1 cellular context compared by ENCODE assay signal in genomic region chr15:62119224-62119925, GRCh38.
TF ChIP-seq lines count a peak whose summit lies in the region.

No MANE protein-coding gene starts in this region.

TF ChIP-seq in IMR-90, 13 proteins besides CTCF, POLR2A, EP300 and RAD21:
- TF ChIP-seq CEBPB (IDR thresholded peaks at IDR 0.05; ENCODE audit: low read depth, low read length) (peak; percentile 100), RFX5 (IDR thresholded peaks at IDR 0.05; ENCODE audit: low read depth, low read length) (no peak), CHD1 (IDR thresholded peaks at IDR 0.05; ENCODE audit: low read depth, low read length) (no peak), BHLHE40 (IDR thresholded peaks at IDR 0.05; ENCODE audit: low read depth, low read length) (peak; percentile 28; the same call in 1 of the 2 replicates), ELK1 (IDR thresholded peaks at IDR 0.05; ENCODE audit: borderline replicate concordance, low read depth, low read length) (no peak), USF2 (IDR thresholded peaks at IDR 0.05; ENCODE audit: low read depth, low read length) (no peak), MAZ (IDR thresholded peaks at IDR 0.05; ENCODE audit: borderline replicate concordance, low read depth, low read length) (no peak), RCOR1 (IDR thresholded peaks at IDR 0.05; ENCODE audit: insufficient replicate concordance, low read length) (no peak), NFE2L2 (IDR thresholded peaks at IDR 0.05; ENCODE audit: low read depth, low read length) (peak; percentile 62; the same call in 1 of the 2 replicates), FOS (IDR thresholded peaks at IDR 0.05; ENCODE audit: low read depth, low read length) (peak; percentile 76), MXI1 (IDR thresholded peaks at IDR 0.05; ENCODE audit: borderline replicate concordance, low read depth, low read length) (peak; percentile 49; the same call in 1 of the 2 replicates), SMC3 (IDR thresholded peaks at IDR 0.05; ENCODE audit: low read depth, low read length) (no peak), MAFK (IDR thresholded peaks at IDR 0.05; ENCODE audit: low read depth, low read length) (peak; percentile 60)
